8 cellular contexts compared by ENCODE assay signal in the genomic region with DNA sequence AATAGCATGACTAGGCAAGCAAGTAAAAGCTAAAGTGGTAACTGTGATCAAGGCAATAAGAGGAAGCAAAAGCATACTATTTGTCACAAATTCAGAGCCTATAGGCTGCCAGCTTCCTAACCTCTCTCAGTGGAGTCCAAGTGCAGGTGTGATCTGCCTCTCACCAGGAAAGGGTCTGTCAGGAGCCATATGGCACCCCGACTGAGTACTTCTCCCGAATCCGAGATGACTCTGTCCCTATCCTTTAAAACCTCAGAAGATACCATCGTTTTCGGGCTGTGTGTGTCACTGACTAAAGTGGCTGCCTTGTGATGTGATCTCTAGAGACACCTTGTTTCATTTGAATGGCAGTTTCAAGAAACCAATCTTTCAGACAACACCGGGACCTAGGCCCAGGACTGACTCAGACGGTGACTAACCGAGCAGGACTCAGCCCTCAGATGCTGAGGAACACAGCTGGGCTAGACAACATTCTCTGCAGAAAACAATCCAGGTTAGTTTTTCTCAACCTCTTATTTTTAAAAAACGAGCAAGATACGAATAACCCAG.
DNase-seq lines count a peak whose midpoint lies in the region; ATAC-seq lines count a peak whose summit lies in the region.

No MANE protein-coding gene starts in this region.

- no peaks in the 10 kb centered on the region for H3K27me3 ChIP-seq in CD4-positive, alpha-beta memory T cell (ENCODE audit: insufficient read depth, low read length)
- H3K27me3 ChIP-seq in subcutaneous abdominal adipose tissue (ENCODE audit: control insufficient read depth in 5 of 5, insufficient read depth in 4 of 5, low read length in 5 of 5) = no peaks in the 10 kb centered on the region

- POLR2A ChIA-PET in CD4-positive, alpha-beta memory T cell (lab: Charles Lee; ENCODE audit: partially characterized antibody) = interaction anchor here (0.6 to 2.4 kb wide), 7 partner anchors 17 to 544 kb away, joined by 3 to 18 read pairs (median 3); a partner anchor contains a TSS

- peaks cover 15 to 26% (median 22%) of the 10 kb centered on the region in 4 donors for H3K4me1 Mint-ChIP-seq in CD4-positive, alpha-beta memory T cell

- intact Hi-C loops in CD4-positive, alpha-beta memory T cell (cut with micrococcal nuclease) = no loop called here
- intact Hi-C loops in left cardiac atrium (cut with DNase I) = loop anchor here (5.0 to 10.0 kb wide), 3 partner anchors 63 to 145 kb away; no protein-coding TSS in a partner anchor

- no peak overlapping the region for H3K27ac ChIP-seq in CD4-positive, alpha-beta memory T cell (ENCODE audit: low read depth, low read length)
- peak overlapping the region; percentile 59 for H3K27ac ChIP-seq in subcutaneous abdominal adipose tissue (ENCODE audit: low read depth, low read length)

- peak; percentile 63 for ATAC-seq in GM19397 (IDR thresholded peaks at IDR 0.05; ENCODE audit: unreplicated experiment)
- peak; percentile 50 for ATAC-seq in HG03571 (IDR thresholded peaks at IDR 0.05; ENCODE audit: unreplicated experiment)
- ATAC-seq in left cardiac atrium = peak in 1 of 2 donors; percentile 74

- peak overlapping the region; percentile 14 to 90 (median 77) for H3K27ac Mint-ChIP-seq in CD4-positive, alpha-beta memory T cell

- peaks cover 41 to 67% of the 10 kb centered on the region in 2 donors for H3K36me3 Mint-ChIP-seq in CD4-positive, alpha-beta memory T cell

- no peak overlapping the region for H3K4me3 ChIP-seq in CD4-positive, alpha-beta memory T cell (ENCODE audit: low read length in 2 of 2)
- H3K4me3 ChIP-seq in subcutaneous abdominal adipose tissue (ENCODE audit: low read depth in 1 of 5, low read length in 5 of 5) = no peak overlapping the region

- no peak overlapping the region for H3K9ac ChIP-seq in subcutaneous abdominal adipose tissue (ENCODE audit: low read length in 5 of 5)

- CTCF ChIA-PET in CD4-positive, alpha-beta memory T cell (lab: Charles Lee; ENCODE audit: partially characterized antibody) = interaction anchor here (0.7 to 3.5 kb wide), 5 partner anchors 26 to 185 kb away, joined by 3 to 15 read pairs (median 4); a partner anchor contains a TSS

- H3K9me3 Mint-ChIP-seq in CD4-positive, alpha-beta memory T cell = no peaks in the 10 kb centered on the region

- no peaks in the 10 kb centered on the region for H3K9me3 ChIP-seq in CD4-positive, alpha-beta memory T cell (ENCODE audit: control insufficient read depth in 1 of 2, low read length in 2 of 2)
- H3K9me3 ChIP-seq in subcutaneous abdominal adipose tissue (ENCODE audit: control insufficient read depth in 5 of 5, low read length in 5 of 5) = no peaks in the 10 kb centered on the region

- DNase-seq in CD4-positive, alpha-beta memory T cell = no peak
- peak; percentile 61 to 72 for DNase-seq in activated T-cell treated with anti-CD3 and anti-CD28 coated beads, Interleukin-2, amount 50 U/mL, for 48 hours
- peak; percentile 60 for DNase-seq in left cardiac atrium
- DNase-seq in nucleus accumbens (lab: John Stamatoyannopoulos, UW) = no peak
- DNase-seq in NCI-H748 (lab: John Stamatoyannopoulos, UW; ENCODE audit: unreplicated experiment) = no peak

- H3K27me3 Mint-ChIP-seq in CD4-positive, alpha-beta memory T cell = no peaks in the 10 kb centered on the region

- H3K36me3 ChIP-seq in CD4-positive, alpha-beta memory T cell (ENCODE audit: insufficient read depth, low read length) = peaks cover 30% of the 10 kb centered on the region
- peaks cover 0 to 21% (median 5%) of the 10 kb centered on the region in 5 donors for H3K36me3 ChIP-seq in subcutaneous abdominal adipose tissue (ENCODE audit: control insufficient read depth in 5 of 5, insufficient read depth in 5 of 5, low read length in 5 of 5)

- peak overlapping the region in 5 of 8 donors; percentile 1 to 40 (median 21) for H3K4me3 Mint-ChIP-seq in CD4-positive, alpha-beta memory T cell

- no peaks in the 10 kb centered on the region for H3K4me1 ChIP-seq in CD4-positive, alpha-beta memory T cell (ENCODE audit: insufficient read depth, low read length)
- peaks cover 20 to 65% (median 58%) of the 10 kb centered on the region in 5 donors for H3K4me1 ChIP-seq in subcutaneous abdominal adipose tissue (ENCODE audit: control insufficient read depth in 5 of 5, insufficient read depth in 5 of 5, low read length in 5 of 5)

Comparison
In these comparisons a context has a peak if more than half of its experiments do, and no peak if none do; other contexts are left out.
1. DNase-seq: peak in activated T-cell treated with anti-CD3 and anti-CD28 coated beads, Interleukin-2, amount 50 U/mL, for 48 hours (2 of 2) and left cardiac atrium (single experiment); none in CD4-positive, alpha-beta memory T cell (0 of 5), nucleus accumbens (0 of 56) and NCI-H748 (single experiment).